In the genomic region with DNA sequence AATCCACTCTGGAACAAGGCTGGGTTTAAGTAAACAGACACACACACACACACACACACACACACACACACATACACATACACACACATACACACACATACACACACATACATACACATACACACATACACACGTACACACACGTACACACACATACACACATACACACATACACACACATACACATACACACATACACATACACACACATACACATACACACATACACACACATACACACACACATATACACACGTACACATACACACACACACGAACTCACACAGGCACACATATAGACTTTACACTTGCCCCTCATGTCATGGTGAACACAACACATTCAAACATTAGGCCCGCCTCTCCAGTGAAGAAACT, we compare ENCODE assay signal across 7 cellular contexts. TPM values are rescaled to one million over a fixed set of nuclear protein-coding genes. Genes with fewer than 3 reads are reported as not detected.
"Had no signal": no experiment of that assay in that cellular context is flagged by ENCODE, and none has a peak within 500 bp of the region (broad histone marks: within the 10 kb centered on the region; RNA-seq: fewer than 3 reads in every experiment).

No MANE protein-coding gene starts in this region.

RNA-seq across cellular contexts. Expression of a gene that starts 5.6 kb away (rescaled TPM):
- total RNA-seq: left ventricle myocardium inferior; mononuclear cell; myocyte; naive thymus-derived CD4-positive, alpha-beta T cell; natural killer cell treated with Interleukin-12 subunit alpha and Interleukin-12 subunit beta and Interleukin-15 and Interleukin-18, amount 100 ng/mL, for 72 hours; occipital lobe had no signal
- polyA plus RNA-seq: immature natural killer cell; naive thymus-derived CD4-positive, alpha-beta T cell had no signal
